ENCODE assay signal across 1 cellular context in the genomic region with DNA sequence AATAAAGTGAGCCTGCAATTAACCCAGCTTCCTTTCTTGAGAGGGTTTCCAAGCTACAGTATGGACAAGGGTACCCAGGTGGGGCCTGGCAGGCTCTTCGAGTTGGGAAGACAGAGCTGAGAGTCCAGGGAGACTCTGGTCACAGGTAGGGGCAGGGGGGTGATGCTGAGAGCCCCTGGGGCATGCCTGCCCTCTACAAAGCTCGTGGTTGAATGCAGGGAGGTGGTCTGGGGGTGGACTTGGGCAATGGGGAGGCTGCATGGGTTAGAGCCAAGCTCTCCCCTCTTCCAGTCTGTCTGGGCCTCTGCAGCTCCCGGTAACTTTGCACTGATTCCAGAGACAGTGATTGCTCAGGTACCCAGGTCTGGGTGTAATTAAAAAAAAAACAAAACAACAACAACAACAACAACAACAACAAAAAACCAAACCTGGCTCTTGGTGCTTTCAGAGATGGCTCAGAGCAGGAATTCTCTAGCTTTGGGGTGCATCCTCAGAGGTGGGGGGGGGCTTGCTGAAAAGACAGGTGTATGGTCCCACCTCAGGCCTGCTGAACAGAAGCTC.
TF ChIP-seq lines count a peak whose summit lies in the region.

No MANE protein-coding gene starts in this region.

TF ChIP-seq in K562, 482 proteins besides CTCF, POLR2A, EP300 and RAD21:
- TF ChIP-seq POLR2B (IDR thresholded peaks at IDR 0.05; ENCODE audit: low read depth, partially characterized antibody) (no peak), KLF16 (IDR thresholded peaks at IDR 0.05) (no peak), SAFB (IDR thresholded peaks at IDR 0.05; ENCODE audit: borderline replicate concordance, low read depth, low read length) (no peak), ZNF311 (CRISPR knock-in tag; IDR thresholded peaks at IDR 0.05) (no peak), BRF2 (IDR thresholded peaks at IDR 0.05; ENCODE audit: borderline replicate concordance, insufficient read depth, insufficient read length) (no peak), FOXP1 (CRISPR knock-in tag; IDR thresholded peaks at IDR 0.05) (0 out of 2 replicates have a peak, but pooled peaks have one; percentile 22)
- TF ChIP-seq, protein P1, sequence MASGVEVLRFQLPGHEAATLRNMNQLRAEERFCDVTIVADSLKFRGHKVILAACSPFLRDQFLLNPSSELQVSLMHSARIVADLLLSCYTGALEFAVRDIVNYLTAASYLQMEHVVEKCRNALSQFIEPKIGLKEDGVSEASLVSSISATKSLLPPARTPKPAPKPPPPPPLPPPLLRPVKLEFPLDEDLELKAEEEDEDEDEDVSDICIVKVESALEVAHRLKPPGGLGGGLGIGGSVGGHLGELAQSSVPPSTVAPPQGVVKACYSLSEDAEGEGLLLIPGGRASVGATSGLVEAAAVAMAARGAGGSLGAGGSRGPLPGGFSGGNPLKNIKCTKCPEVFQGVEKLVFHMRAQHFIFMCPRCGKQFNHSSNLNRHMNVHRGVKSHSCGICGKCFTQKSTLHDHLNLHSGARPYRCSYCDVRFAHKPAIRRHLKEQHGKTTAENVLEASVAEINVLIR (CRISPR knock-in tag; IDR thresholded peaks at IDR 0.05), result no peak
- TF ChIP-seq, protein P2, sequence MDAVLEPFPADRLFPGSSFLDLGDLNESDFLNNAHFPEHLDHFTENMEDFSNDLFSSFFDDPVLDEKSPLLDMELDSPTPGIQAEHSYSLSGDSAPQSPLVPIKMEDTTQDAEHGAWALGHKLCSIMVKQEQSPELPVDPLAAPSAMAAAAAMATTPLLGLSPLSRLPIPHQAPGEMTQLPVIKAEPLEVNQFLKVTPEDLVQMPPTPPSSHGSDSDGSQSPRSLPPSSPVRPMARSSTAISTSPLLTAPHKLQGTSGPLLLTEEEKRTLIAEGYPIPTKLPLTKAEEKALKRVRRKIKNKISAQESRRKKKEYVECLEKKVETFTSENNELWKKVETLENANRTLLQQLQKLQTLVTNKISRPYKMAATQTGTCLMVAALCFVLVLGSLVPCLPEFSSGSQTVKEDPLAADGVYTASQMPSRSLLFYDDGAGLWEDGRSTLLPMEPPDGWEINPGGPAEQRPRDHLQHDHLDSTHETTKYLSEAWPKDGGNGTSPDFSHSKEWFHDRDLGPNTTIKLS (IDR thresholded peaks at IDR 0.05; ENCODE audit: borderline replicate concordance, low read depth), result no peak
TF ChIP-seq in K562: peak in this region for 1.
